Comparison of ENCODE assay signal across 1 cellular context in the genomic region with DNA sequence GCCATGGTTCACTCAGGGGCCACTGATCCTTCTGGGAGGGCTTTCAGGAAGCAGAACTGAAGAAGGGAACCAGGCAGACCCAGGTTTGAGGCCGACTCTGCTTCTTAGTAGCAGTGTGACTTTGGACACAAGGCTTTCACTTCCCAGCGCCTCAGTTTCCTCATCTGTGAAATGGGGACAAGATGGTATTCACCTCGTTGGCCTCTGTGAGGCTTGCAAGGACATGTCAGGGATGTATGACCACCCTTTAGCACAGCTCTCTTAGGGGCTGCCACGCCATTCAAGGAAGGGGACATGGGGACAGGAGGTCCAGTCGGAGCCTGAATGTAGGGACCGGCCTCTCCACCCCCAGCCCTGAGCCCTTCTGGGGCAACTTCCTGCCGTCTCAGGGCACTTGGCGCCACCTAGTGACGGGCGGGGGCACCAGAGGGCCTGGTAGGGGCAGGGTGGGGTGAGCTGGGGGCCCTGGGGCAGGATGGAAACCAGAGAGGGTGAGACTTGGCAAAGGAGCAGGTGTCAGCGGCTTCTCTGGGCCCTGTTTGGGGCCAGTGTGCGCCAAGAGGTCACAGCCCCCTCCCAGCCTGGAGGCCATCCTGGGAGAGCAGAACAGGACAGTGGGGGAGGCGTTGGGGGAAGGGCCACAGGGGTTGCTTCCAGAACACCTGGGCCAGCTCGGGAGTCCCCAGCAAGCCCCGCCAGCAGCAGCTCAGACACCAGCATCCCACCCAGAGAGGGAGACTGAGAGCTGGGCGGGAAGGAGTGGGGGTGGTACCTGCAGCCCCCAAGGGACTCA.
TF ChIP-seq lines count a peak whose summit lies in the region.

No MANE protein-coding gene starts in this region.

TF ChIP-seq in SK-N-SH, 30 proteins besides CTCF, POLR2A, EP300 and RAD21 (continued from another document):
- TF ChIP-seq, protein P1, sequence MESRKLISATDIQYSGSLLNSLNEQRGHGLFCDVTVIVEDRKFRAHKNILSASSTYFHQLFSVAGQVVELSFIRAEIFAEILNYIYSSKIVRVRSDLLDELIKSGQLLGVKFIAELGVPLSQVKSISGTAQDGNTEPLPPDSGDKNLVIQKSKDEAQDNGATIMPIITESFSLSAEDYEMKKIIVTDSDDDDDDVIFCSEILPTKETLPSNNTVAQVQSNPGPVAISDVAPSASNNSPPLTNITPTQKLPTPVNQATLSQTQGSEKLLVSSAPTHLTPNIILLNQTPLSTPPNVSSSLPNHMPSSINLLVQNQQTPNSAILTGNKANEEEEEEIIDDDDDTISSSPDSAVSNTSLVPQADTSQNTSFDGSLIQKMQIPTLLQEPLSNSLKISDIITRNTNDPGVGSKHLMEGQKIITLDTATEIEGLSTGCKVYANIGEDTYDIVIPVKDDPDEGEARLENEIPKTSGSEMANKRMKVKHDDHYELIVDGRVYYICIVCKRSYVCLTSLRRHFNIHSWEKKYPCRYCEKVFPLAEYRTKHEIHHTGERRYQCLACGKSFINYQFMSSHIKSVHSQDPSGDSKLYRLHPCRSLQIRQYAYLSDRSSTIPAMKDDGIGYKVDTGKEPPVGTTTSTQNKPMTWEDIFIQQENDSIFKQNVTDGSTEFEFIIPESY (IDR thresholded peaks at IDR 0.05; ENCODE audit: borderline replicate concordance, low read depth), result no peak
- TF ChIP-seq NRF1 (IDR thresholded peaks at IDR 0.05; ENCODE audit: low read depth, low read length) (no peak), RCOR1 (IDR thresholded peaks at IDR 0.05; ENCODE audit: low read length) (no peak), RXRA (IDR thresholded peaks at IDR 0.05; ENCODE audit: borderline replicate concordance, low read depth) (no peak), TAF1 (IDR thresholded peaks at IDR 0.05; ENCODE audit: borderline replicate concordance, low read depth, low read length) (no peak), POLR2AphosphoS5 (IDR thresholded peaks at IDR 0.05; ENCODE audit: low read depth, low read length) (no peak), EZH2phosphoT487 (IDR thresholded peaks at IDR 0.05; ENCODE audit: borderline replicate concordance, low read depth) (no peak), NFIC (IDR thresholded peaks at IDR 0.05; ENCODE audit: borderline replicate concordance) (no peak), YY1 (IDR thresholded peaks at IDR 0.05; ENCODE audit: low read depth) (no peak), SMC3 (IDR thresholded peaks at IDR 0.05; ENCODE audit: low read depth, low read length) (peak; percentile 43), MXI1 (IDR thresholded peaks at IDR 0.05; ENCODE audit: low read depth, low read length) (no peak)
